Comparison of ENCODE assay signal across 2 cellular contexts in genomic region chr16:18394363-18394762, GRCh38. TPM values are rescaled to one million over a fixed set of nuclear protein-coding genes. Genes with fewer than 3 reads are reported as not detected.
"Had no signal": no experiment of that assay in that cellular context is flagged by ENCODE, and none has a peak within 500 bp of the region (broad histone marks: within the 10 kb centered on the region; RNA-seq: fewer than 3 reads in every experiment).

No MANE protein-coding gene starts in this region.

RNA-seq across cellular contexts. Expression of gene NPIPA8, which starts 57.8 kb away (rescaled TPM):
- total RNA-seq: PC-3, SK-MEL-5 had no signal
